Comparison of ENCODE assay signal across 8 cellular contexts in the genomic region with DNA sequence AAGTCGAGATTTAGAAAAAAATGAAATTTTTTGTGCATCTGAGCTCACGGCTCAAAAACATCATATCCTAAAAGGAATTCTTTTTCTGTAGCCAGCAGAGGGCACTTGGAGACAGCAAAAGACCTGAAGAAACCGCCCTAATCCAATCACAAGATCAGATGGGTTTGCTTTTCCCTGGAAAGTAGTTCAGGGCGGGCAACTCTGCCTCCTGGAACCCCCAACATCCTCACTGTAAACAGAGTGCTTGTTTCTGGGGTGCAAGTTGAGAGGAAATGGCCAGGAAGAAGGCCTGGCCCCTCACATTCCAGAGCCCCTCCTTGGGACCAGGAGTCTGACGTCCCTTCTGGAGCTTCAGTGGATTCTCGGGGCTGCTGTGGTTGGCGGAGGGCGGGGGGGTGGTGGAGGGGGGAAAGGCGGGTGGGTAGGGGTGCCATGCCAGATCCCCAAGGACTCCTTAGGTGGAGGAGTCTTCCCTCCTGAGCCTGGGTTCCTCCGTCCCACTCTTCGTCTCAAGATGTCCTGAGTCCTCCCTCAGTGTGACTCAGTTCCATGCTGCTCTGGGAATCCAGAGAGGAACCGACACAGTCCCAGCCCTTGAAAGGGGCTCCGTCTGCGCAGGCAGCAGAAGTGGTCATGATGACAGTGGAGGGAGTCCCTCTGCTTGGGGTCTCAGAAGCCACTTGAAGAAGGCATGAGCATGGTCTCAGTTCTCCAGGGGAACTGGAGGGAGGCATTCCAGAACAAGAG. TPM values are rescaled to one million over a fixed set of nuclear protein-coding genes. Genes with fewer than 3 reads are reported as not detected.
DNase-seq lines count a peak whose midpoint lies in the region; ATAC-seq and TF ChIP-seq lines count a peak whose summit lies in the region.

No MANE protein-coding gene starts in this region.

- peak; percentile 33 for TF ChIP-seq CTCF in coronary artery (IDR thresholded peaks at IDR 0.05)

- no peak overlapping the region for H3K27ac ChIP-seq in coronary artery

- no peak for ATAC-seq in HG02884 (IDR thresholded peaks at IDR 0.05; ENCODE audit: unreplicated experiment)
- ATAC-seq in HG02678 (IDR thresholded peaks at IDR 0.05; ENCODE audit: unreplicated experiment) = no peak

- DNase-seq in SKM-1 treated with dmso at 0.1 percent for 144 hours (lab: John Stamatoyannopoulos, UW; ENCODE audit: unreplicated experiment) = peak; percentile 8
- DNase-seq in SKM-1 (lab: John Stamatoyannopoulos, UW; ENCODE audit: unreplicated experiment) = no peak
- DNase-seq in NCI-H526 treated with DMSO at 0.1 percent for 48 hours (lab: John Stamatoyannopoulos, UW) = peak; percentile 24
- no peak for DNase-seq in coronary artery (ENCODE audit: low spot score)
- DNase-seq in myocyte (ENCODE audit: low read depth) = peak; percentile 55
- no peak for DNase-seq in NK-92 treated with Interleukin-12 subunit alpha and Interleukin-12 subunit beta, amount 100 ng/mL, for 24 hours (lab: John Stamatoyannopoulos, UW)

- H3K4me3 ChIP-seq in coronary artery = peak overlapping the region; percentile 52

RNA-seq across cellular contexts. Expression of a gene that starts 35.9 kb away (rescaled TPM):
- total RNA-seq in myocyte = not detected in 2 replicates
- polyA plus RNA-seq in myocyte (2012) = not detected

Comparison
In these comparisons a context has a peak if more than half of its experiments do, and no peak if none do; other contexts are left out.
1. DNase-seq: peak in SKM-1 treated with dmso at 0.1 percent for 144 hours (single experiment), NCI-H526 treated with DMSO at 0.1 percent for 48 hours (single experiment) and myocyte (single experiment); none in SKM-1 (single experiment), coronary artery (single experiment) and NK-92 treated with Interleukin-12 subunit alpha and Interleukin-12 subunit beta, amount 100 ng/mL, for 24 hours (single experiment).